24 cellular contexts compared by ENCODE assay signal in genomic region chr20:32831982-32832381, GRCh38. TPM values are rescaled to one million over a fixed set of nuclear protein-coding genes. Genes with fewer than 3 reads are reported as not detected.
DNase-seq lines count a peak whose midpoint lies in the region; ATAC-seq lines count a peak whose summit lies in the region.
"Had no signal": no experiment of that assay in that cellular context is flagged by ENCODE, and none has a peak within 500 bp of the region (broad histone marks: within the 10 kb centered on the region; RNA-seq: fewer than 3 reads in every experiment).

No MANE protein-coding gene starts in this region.

- H3K27me3 ChIP-seq in ectodermal cell (ENCODE audit: control insufficient read depth, insufficient read depth, low read length, poor library complexity, severe bottlenecking): no peaks in the 10 kb centered on the region
- H3K27me3 ChIP-seq: pancreas had no signal

- CTCF ChIA-PET in activated CD4-positive, alpha-beta T cell treated with anti-CD3 and anti-CD28 coated beads for 36 hours (lab: Charles Lee): no interaction called here
- CTCF ChIA-PET in T-cell (lab: Charles Lee): interaction anchor here in 1 of 2 donors (0.6 kb wide), 1 partner anchor 404 kb away, joined by 7 read pairs; no protein-coding TSS in a partner anchor

- no peak overlapping the region for H3K4me3 ChIP-seq in ectodermal cell (ENCODE audit: insufficient read depth, low read depth, low read length)
- H3K4me3 ChIP-seq: pancreas, skin epidermis had no signal

- H3K27me3 Mint-ChIP-seq in activated CD4-positive, alpha-beta T cell treated with anti-CD3 and anti-CD28 coated beads for 36 hours: no peaks in the 10 kb centered on the region
- no peaks in the 10 kb centered on the region for H3K27me3 Mint-ChIP-seq in T-cell
- no peaks in the 10 kb centered on the region for H3K27me3 Mint-ChIP-seq in natural killer cell treated with Interleukin-12 subunit alpha and Interleukin-12 subunit beta and Interleukin-15 and Interleukin-18, amount 100 ng/mL, for 72 hours
- H3K27me3 Mint-ChIP-seq: brain had no signal

- H3K27ac ChIP-seq in ectodermal cell (ENCODE audit: insufficient read depth, low read depth, low read length, poor library complexity, severe bottlenecking): peak overlapping the region; percentile 8
- H3K27ac ChIP-seq: pancreas, skin epidermis had no signal

- peaks cover 69% of the 10 kb centered on the region for H3K36me3 Mint-ChIP-seq in activated CD4-positive, alpha-beta T cell treated with anti-CD3 and anti-CD28 coated beads for 36 hours (ENCODE audit: low read depth)
- H3K36me3 Mint-ChIP-seq in T-cell: peaks cover 41% of the 10 kb centered on the region
- H3K36me3 Mint-ChIP-seq in natural killer cell treated with Interleukin-12 subunit alpha and Interleukin-12 subunit beta and Interleukin-15 and Interleukin-18, amount 100 ng/mL, for 72 hours: peaks cover 22% of the 10 kb centered on the region

- POLR2A ChIA-PET in activated CD4-positive, alpha-beta T cell treated with anti-CD3 and anti-CD28 coated beads for 36 hours (lab: Charles Lee): interaction anchor here (1.3 kb wide), 1 partner anchor 11 kb away, joined by 3 read pairs; no protein-coding TSS in a partner anchor
- POLR2A ChIA-PET in T-cell (lab: Charles Lee): no interaction called here

- WGBS in ectodermal cell, 2 experiments: 90 to 95% methylated on average over 5 of the region's 5 CpGs

- ATAC-seq in activated CD4-positive, alpha-beta T cell treated with anti-CD3 and anti-CD28 coated beads for 36 hours: no peak
- no peak for ATAC-seq in T-cell (replicated peaks in 1 of 4)
- ATAC-seq in natural killer cell treated with Interleukin-12 subunit alpha and Interleukin-12 subunit beta and Interleukin-15 and Interleukin-18, amount 100 ng/mL, for 72 hours: no peak
- no peak for ATAC-seq in HG02973 (IDR thresholded peaks at IDR 0.05; ENCODE audit: unreplicated experiment)
- no peak for ATAC-seq in GM21737 (IDR thresholded peaks at IDR 0.05; ENCODE audit: unreplicated experiment)

- no peaks in the 10 kb centered on the region for H3K9me3 ChIP-seq in ectodermal cell (ENCODE audit: control insufficient read depth, low read length)
- H3K9me3 ChIP-seq: pancreas, SK-N-SH had no signal

- peak overlapping the region; percentile 74 for H3K27ac Mint-ChIP-seq in activated CD4-positive, alpha-beta T cell treated with anti-CD3 and anti-CD28 coated beads for 36 hours
- H3K27ac Mint-ChIP-seq in T-cell: peak overlapping the region; percentile 76 to 77
- peak overlapping the region in 1 of 2 donors; percentile 33 for H3K27ac Mint-ChIP-seq in natural killer cell treated with Interleukin-12 subunit alpha and Interleukin-12 subunit beta and Interleukin-15 and Interleukin-18, amount 100 ng/mL, for 72 hours

- H3K4me1 Mint-ChIP-seq in activated CD4-positive, alpha-beta T cell treated with anti-CD3 and anti-CD28 coated beads for 36 hours: peaks cover 59% of the 10 kb centered on the region
- H3K4me1 Mint-ChIP-seq in T-cell: peaks cover 70 to 72% (median 70%) of the 10 kb centered on the region in 3 donors
- H3K4me1 Mint-ChIP-seq in natural killer cell treated with Interleukin-12 subunit alpha and Interleukin-12 subunit beta and Interleukin-15 and Interleukin-18, amount 100 ng/mL, for 72 hours (ENCODE audit: low read depth in 2 of 2): peaks cover 35 to 43% of the 10 kb centered on the region in 2 donors

- H3K4me3 Mint-ChIP-seq in activated CD4-positive, alpha-beta T cell treated with anti-CD3 and anti-CD28 coated beads for 36 hours: peak overlapping the region; percentile 39
- H3K4me3 Mint-ChIP-seq in T-cell: peak overlapping the region; percentile 21 to 49 (median 48)
- H3K4me3 Mint-ChIP-seq in natural killer cell treated with Interleukin-12 subunit alpha and Interleukin-12 subunit beta and Interleukin-15 and Interleukin-18, amount 100 ng/mL, for 72 hours: peak overlapping the region; percentile 37
- H3K4me3 Mint-ChIP-seq: brain had no signal

- no peaks in the 10 kb centered on the region for H3K9me3 Mint-ChIP-seq in activated CD4-positive, alpha-beta T cell treated with anti-CD3 and anti-CD28 coated beads for 36 hours (ENCODE audit: low read depth)
- no peaks in the 10 kb centered on the region for H3K9me3 Mint-ChIP-seq in T-cell
- H3K9me3 Mint-ChIP-seq in natural killer cell treated with Interleukin-12 subunit alpha and Interleukin-12 subunit beta and Interleukin-15 and Interleukin-18, amount 100 ng/mL, for 72 hours: no peaks in the 10 kb centered on the region
- H3K9me3 Mint-ChIP-seq: brain had no signal

- H3K36me3 ChIP-seq in ectodermal cell (ENCODE audit: control insufficient read depth, insufficient read depth, low read length): peaks cover 27% of the 10 kb centered on the region

- intact Hi-C loops in activated CD4-positive, alpha-beta T cell treated with anti-CD3 and anti-CD28 coated beads for 36 hours (cut with DNase I, micrococcal nuclease): loop anchor here in 1 of 2 experiments (5.0 kb wide), 1 partner anchor 40 kb away; no protein-coding TSS in a partner anchor
- intact Hi-C loops in posterior vena cava (cut with DNase I): no loop called here

- peaks cover 4% of the 10 kb centered on the region for H3K4me1 ChIP-seq in ectodermal cell (ENCODE audit: control insufficient read depth, insufficient read depth, low read length)

- no peak for DNase-seq in activated CD4-positive, alpha-beta T cell treated with anti-CD3 and anti-CD28 coated beads for 36 hours
- DNase-seq in activated CD4-positive, alpha-beta T cell treated with anti-CD3 and anti-CD28 coated beads, Interleukin-2, amount 50 U/mL, for 48 hours: no peak
- DNase-seq in T-cell (no peak), posterior vena cava (ENCODE audit: low spot score) (no peak)
- no peak for DNase-seq in natural killer cell treated with Interleukin-12 subunit alpha and Interleukin-12 subunit beta and Interleukin-15 and Interleukin-18, amount 100 ng/mL, for 72 hours (ENCODE audit: low spot score)
- DNase-seq: activated gamma-delta T cell treated with Interleukin-2 at 50 U/mL for 16 hours; GDM1; KBM-7; MV-4-11; NCI-H1930; NCI-H446; NK-92 treated with Interleukin-12 subunit alpha and Interleukin-12 subunit beta, amount 100 ng/mL, for 24 hours; pancreas; SK-N-SH; stimulated activated CD8-positive, alpha-beta memory T cell treated with anti-CD3 and anti-CD28 coated beads, Interleukin-4, amount 100 ng/mL, for 48 hours had no signal

RNA-seq across cellular contexts. Expression of gene MAPRE1, which starts 12.2 kb away (rescaled TPM):
- total RNA-seq in activated CD4-positive, alpha-beta T cell treated with anti-CD3 and anti-CD28 coated beads for 36 hours: 100 to 1,000 TPM; 112 to 125 TPM
- total RNA-seq in T-cell: 100 to 1,000 TPM in 1 of 5 donors, 10 to 100 TPM in 4; 67.9 to 104 (median 77.8) TPM
- polyA plus RNA-seq in ectodermal cell (2013, experiment 1 of 4): 222 TPM
- 226 TPM for polyA plus RNA-seq in ectodermal cell (2013, experiment 2 of 4)
- 155 TPM for polyA plus RNA-seq in ectodermal cell (2013, experiment 3 of 4)
- 179 TPM for polyA plus RNA-seq in ectodermal cell (2013, experiment 4 of 4)
- total RNA-seq in natural killer cell treated with Interleukin-12 subunit alpha and Interleukin-12 subunit beta and Interleukin-15 and Interleukin-18, amount 100 ng/mL, for 72 hours: 100 to 1,000 TPM; 122 to 142 TPM
- 100 to 1,000 TPM; 127 to 141 TPM for total RNA-seq in posterior vena cava

RNA-seq across cellular contexts. Expression of gene EFCAB8, which starts 26.7 kb away (rescaled TPM):
- under 1 TPM; 0.37 to 0.40 TPM for total RNA-seq in activated CD4-positive, alpha-beta T cell treated with anti-CD3 and anti-CD28 coated beads for 36 hours
- total RNA-seq in T-cell (1 to 10 TPM in 4 of 5 donors, under 1 TPM in 1; 0.80 to 1.5 (median 1.2) TPM), posterior vena cava (under 1 TPM; 0.28 to 0.81 TPM)
- polyA plus RNA-seq in ectodermal cell (2013, experiment 1 of 4): not detected
- polyA plus RNA-seq in ectodermal cell (2013, experiment 2 of 4): 0.18 TPM
- not detected for polyA plus RNA-seq in ectodermal cell (2013, experiment 3 of 4)
- polyA plus RNA-seq in ectodermal cell (2013, experiment 4 of 4): not detected
- 1 to 10 TPM in 1 of 2 donors, under 1 TPM in 1; 0.78 to 3.1 TPM for total RNA-seq in natural killer cell treated with Interleukin-12 subunit alpha and Interleukin-12 subunit beta and Interleukin-15 and Interleukin-18, amount 100 ng/mL, for 72 hours
- total RNA-seq: epithelial cell of proximal tubule, temporal lobe had no signal
- polyA plus RNA-seq: BJ, liver, SK-N-SH had no signal
